2 cellular contexts compared by ENCODE assay signal in the genomic region with DNA sequence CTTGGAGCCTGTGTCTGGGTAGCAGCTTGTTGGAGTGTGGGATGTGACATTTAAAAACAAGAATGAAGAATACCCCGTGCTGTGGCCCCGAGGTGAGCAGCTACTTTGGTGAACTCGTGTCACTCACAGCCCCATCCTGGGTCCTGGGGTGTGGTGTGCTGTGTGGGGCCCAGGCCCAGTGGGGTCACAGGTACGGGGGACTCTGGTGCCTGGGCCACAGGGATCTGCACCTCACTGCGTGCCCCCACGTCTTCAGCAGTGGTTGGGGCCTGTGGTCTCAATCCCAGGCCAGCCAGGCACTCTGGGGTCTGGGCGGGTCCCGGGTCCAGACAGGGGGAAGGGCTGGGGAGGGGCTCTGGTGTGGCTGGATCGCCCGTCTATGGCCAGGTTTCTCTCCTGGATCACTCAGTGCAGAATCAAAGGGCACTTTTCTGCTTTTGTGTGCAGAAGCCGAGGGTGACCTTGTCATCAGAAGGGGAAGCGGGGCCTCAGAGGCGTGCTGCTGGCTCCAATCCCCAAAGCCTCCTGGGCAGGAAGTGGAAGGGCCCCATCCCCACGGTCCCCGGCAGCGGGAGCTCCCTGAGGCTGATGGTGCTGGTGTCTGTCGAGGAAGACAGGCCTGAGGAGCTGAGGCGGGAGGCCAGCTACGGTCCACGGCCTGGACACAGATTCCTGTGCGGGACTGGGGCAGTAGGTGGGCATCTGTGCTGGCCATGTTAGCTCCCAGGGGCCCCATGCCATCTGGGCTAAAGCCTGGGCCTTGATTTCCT.
TF ChIP-seq lines count a peak whose summit lies in the region.

No MANE protein-coding gene starts in this region.

TF ChIP-seq in SK-N-SH, 30 proteins besides CTCF, POLR2A, EP300 and RAD21 (continued from another document):
- TF ChIP-seq, protein P1, sequence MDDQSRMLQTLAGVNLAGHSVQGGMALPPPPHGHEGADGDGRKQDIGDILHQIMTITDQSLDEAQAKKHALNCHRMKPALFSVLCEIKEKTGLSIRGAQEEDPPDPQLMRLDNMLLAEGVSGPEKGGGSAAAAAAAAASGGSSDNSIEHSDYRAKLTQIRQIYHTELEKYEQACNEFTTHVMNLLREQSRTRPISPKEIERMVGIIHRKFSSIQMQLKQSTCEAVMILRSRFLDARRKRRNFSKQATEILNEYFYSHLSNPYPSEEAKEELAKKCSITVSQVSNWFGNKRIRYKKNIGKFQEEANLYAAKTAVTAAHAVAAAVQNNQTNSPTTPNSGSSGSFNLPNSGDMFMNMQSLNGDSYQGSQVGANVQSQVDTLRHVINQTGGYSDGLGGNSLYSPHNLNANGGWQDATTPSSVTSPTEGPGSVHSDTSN (IDR thresholded peaks at IDR 0.05) = no peak
- TF ChIP-seq TCF12 (IDR thresholded peaks at IDR 0.05) = no peak
- TF ChIP-seq, protein P2, sequence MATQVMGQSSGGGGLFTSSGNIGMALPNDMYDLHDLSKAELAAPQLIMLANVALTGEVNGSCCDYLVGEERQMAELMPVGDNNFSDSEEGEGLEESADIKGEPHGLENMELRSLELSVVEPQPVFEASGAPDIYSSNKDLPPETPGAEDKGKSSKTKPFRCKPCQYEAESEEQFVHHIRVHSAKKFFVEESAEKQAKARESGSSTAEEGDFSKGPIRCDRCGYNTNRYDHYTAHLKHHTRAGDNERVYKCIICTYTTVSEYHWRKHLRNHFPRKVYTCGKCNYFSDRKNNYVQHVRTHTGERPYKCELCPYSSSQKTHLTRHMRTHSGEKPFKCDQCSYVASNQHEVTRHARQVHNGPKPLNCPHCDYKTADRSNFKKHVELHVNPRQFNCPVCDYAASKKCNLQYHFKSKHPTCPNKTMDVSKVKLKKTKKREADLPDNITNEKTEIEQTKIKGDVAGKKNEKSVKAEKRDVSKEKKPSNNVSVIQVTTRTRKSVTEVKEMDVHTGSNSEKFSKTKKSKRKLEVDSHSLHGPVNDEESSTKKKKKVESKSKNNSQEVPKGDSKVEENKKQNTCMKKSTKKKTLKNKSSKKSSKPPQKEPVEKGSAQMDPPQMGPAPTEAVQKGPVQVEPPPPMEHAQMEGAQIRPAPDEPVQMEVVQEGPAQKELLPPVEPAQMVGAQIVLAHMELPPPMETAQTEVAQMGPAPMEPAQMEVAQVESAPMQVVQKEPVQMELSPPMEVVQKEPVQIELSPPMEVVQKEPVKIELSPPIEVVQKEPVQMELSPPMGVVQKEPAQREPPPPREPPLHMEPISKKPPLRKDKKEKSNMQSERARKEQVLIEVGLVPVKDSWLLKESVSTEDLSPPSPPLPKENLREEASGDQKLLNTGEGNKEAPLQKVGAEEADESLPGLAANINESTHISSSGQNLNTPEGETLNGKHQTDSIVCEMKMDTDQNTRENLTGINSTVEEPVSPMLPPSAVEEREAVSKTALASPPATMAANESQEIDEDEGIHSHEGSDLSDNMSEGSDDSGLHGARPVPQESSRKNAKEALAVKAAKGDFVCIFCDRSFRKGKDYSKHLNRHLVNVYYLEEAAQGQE (IDR thresholded peaks at IDR 0.05; ENCODE audit: low read depth, low read length) = no peak
- no peak for TF ChIP-seq TAF1 (IDR thresholded peaks at IDR 0.05; ENCODE audit: borderline replicate concordance, low read depth, low read length)
- TF ChIP-seq ELF1 (IDR thresholded peaks at IDR 0.05) = no peak
- TF ChIP-seq, protein P3, sequence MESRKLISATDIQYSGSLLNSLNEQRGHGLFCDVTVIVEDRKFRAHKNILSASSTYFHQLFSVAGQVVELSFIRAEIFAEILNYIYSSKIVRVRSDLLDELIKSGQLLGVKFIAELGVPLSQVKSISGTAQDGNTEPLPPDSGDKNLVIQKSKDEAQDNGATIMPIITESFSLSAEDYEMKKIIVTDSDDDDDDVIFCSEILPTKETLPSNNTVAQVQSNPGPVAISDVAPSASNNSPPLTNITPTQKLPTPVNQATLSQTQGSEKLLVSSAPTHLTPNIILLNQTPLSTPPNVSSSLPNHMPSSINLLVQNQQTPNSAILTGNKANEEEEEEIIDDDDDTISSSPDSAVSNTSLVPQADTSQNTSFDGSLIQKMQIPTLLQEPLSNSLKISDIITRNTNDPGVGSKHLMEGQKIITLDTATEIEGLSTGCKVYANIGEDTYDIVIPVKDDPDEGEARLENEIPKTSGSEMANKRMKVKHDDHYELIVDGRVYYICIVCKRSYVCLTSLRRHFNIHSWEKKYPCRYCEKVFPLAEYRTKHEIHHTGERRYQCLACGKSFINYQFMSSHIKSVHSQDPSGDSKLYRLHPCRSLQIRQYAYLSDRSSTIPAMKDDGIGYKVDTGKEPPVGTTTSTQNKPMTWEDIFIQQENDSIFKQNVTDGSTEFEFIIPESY (IDR thresholded peaks at IDR 0.05; ENCODE audit: borderline replicate concordance, low read depth) = no peak
- TF ChIP-seq, protein P4, sequence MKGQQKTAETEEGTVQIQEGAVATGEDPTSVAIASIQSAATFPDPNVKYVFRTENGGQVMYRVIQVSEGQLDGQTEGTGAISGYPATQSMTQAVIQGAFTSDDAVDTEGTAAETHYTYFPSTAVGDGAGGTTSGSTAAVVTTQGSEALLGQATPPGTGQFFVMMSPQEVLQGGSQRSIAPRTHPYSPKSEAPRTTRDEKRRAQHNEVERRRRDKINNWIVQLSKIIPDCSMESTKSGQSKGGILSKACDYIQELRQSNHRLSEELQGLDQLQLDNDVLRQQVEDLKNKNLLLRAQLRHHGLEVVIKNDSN (IDR thresholded peaks at IDR 0.05; ENCODE audit: borderline replicate concordance, low read depth) = no peak
- TF ChIP-seq GABPA (IDR thresholded peaks at IDR 0.05; ENCODE audit: low read depth) = no peak

TF ChIP-seq in SK-N-SH treated with all-trans-retinoic acid at 6 μM for 48 hours, 23 proteins besides CTCF, POLR2A, EP300 and RAD21 (continued from another document):
- TF ChIP-seq, protein P5, sequence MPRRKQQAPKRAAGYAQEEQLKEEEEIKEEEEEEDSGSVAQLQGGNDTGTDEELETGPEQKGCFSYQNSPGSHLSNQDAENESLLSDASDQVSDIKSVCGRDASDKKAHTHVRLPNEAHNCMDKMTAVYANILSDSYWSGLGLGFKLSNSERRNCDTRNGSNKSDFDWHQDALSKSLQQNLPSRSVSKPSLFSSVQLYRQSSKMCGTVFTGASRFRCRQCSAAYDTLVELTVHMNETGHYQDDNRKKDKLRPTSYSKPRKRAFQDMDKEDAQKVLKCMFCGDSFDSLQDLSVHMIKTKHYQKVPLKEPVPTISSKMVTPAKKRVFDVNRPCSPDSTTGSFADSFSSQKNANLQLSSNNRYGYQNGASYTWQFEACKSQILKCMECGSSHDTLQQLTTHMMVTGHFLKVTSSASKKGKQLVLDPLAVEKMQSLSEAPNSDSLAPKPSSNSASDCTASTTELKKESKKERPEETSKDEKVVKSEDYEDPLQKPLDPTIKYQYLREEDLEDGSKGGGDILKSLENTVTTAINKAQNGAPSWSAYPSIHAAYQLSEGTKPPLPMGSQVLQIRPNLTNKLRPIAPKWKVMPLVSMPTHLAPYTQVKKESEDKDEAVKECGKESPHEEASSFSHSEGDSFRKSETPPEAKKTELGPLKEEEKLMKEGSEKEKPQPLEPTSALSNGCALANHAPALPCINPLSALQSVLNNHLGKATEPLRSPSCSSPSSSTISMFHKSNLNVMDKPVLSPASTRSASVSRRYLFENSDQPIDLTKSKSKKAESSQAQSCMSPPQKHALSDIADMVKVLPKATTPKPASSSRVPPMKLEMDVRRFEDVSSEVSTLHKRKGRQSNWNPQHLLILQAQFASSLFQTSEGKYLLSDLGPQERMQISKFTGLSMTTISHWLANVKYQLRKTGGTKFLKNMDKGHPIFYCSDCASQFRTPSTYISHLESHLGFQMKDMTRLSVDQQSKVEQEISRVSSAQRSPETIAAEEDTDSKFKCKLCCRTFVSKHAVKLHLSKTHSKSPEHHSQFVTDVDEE (CRISPR knock-in tag; IDR thresholded peaks at IDR 0.05) = no peak
- TF ChIP-seq CSDC2 (CRISPR knock-in tag; IDR thresholded peaks at IDR 0.05) = no peak
- TF ChIP-seq ZC3H10 (CRISPR knock-in tag; IDR thresholded peaks at IDR 0.05) = no peak
- no peak for TF ChIP-seq GLIS3 (CRISPR knock-in tag; IDR thresholded peaks at IDR 0.05)
- TF ChIP-seq ZNF70 (CRISPR knock-in tag; IDR thresholded peaks at IDR 0.05) = no peak
- TF ChIP-seq ESRRG (CRISPR knock-in tag; IDR thresholded peaks at IDR 0.05) = no peak
- TF ChIP-seq ARNTL (CRISPR knock-in tag; IDR thresholded peaks at IDR 0.05; ENCODE audit: borderline replicate concordance, low read depth) = no peak
- TF ChIP-seq ZFP3 (CRISPR knock-in tag; IDR thresholded peaks at IDR 0.05) = no peak
- TF ChIP-seq ZNF8 (CRISPR knock-in tag; IDR thresholded peaks at IDR 0.05) = no peak
- no peak for TF ChIP-seq ISL1 (CRISPR knock-in tag; IDR thresholded peaks at IDR 0.05)
- TF ChIP-seq, protein P6, sequence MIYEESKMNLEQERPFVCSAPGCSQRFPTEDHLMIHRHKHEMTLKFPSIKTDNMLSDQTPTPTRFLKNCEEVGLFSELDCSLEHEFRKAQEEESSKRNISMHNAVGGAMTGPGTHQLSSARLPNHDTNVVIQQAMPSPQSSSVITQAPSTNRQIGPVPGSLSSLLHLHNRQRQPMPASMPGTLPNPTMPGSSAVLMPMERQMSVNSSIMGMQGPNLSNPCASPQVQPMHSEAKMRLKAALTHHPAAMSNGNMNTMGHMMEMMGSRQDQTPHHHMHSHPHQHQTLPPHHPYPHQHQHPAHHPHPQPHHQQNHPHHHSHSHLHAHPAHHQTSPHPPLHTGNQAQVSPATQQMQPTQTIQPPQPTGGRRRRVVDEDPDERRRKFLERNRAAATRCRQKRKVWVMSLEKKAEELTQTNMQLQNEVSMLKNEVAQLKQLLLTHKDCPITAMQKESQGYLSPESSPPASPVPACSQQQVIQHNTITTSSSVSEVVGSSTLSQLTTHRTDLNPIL (CRISPR knock-in tag; IDR thresholded peaks at IDR 0.05; ENCODE audit: low read depth) = no peak
- no peak for TF ChIP-seq ZFP30 (CRISPR knock-in tag; IDR thresholded peaks at IDR 0.05)
